In the genomic region with DNA sequence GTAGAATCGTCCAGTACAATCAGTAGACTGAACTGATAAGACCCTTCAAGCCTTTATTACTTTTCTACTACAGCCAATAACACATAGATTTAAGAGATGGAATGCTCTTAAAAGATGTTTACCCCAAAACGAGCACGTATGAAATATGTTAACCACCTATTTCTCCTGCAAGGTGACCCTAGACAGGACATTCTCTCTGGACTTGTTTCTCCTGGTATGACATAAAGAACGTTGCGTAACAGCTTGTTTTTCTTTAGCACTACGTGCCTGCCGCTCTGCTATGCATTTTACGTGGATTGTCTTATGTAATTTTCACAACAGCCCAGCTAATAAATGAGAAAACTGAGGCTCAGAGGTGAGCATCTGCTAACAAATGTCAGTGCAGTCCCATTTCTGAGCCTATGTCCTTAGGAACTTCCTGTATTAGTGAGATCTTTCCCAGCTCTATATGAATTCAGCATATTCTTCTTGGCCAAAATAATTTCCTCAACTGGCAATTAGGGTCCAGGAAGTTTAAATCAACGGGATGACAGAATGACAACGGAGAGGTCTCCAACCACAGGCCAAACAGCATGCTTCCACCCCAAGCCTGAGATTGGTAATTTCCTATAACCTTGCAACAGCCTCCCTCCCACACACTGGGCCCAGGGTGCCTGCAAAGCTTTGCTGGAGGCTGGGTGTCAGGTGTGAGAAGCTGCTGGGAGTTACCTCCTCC, we compare ENCODE assay signal across 9 cellular contexts. TPM values are rescaled to one million over a fixed set of nuclear protein-coding genes. Genes with fewer than 3 reads are reported as not detected.
DNase-seq lines count a peak whose midpoint lies in the region; ATAC-seq, FAIRE-seq and TF ChIP-seq lines count a peak whose summit lies in the region.
"Had no signal": no experiment of that assay in that cellular context is flagged by ENCODE, and none has a peak within 500 bp of the region (broad histone marks: within the 10 kb centered on the region; RNA-seq: fewer than 3 reads in every experiment).

No MANE protein-coding gene starts in this region.

- H3K9me1 ChIP-seq in K562 (ENCODE audit: control insufficient read depth, insufficient read depth, low read length) = no peaks in the 10 kb centered on the region

- 55% methylated on average over 10 of the region's 10 CpGs for WGBS in A549 (ENCODE audit: missing lambda C conversion rate)
- 54% methylated on average over 10 of the region's 10 CpGs for WGBS in K562 (ENCODE audit: insufficient coverage, low coverage, missing lambda C conversion rate)

- CTCF ChIA-PET in A549 (lab: Yijun Ruan, JAX) = interaction anchor here (6.5 kb wide), 1 partner anchor 186 kb away, joined by 35 read pairs; no protein-coding TSS in a partner anchor
- CTCF ChIA-PET in K562 (lab: Yijun Ruan, JAX; ENCODE audit: low intra/inter-chr PET ratio) = no interaction called here
- CTCF ChIA-PET in naive thymus-derived CD4-positive, alpha-beta T cell (lab: Charles Lee) = interaction anchor here (1.0 kb wide), 1 partner anchor 21 kb away, joined by 3 read pairs; no protein-coding TSS in a partner anchor

- FAIRE-seq in A549 (lab: Jason Lieb, UNC) = no peak
- peak; percentile 29 for FAIRE-seq in K562 (lab: Jason Lieb, UNC)
- FAIRE-seq: colon had no signal

- H3K4me3 ChIP-seq in A549 = peak overlapping the region; percentile 97
- peak overlapping the region; percentile 83 for H3K4me3 ChIP-seq in OCI-LY3 (ENCODE audit: low read length)
- H3K4me3 ChIP-seq in K562 = no peak overlapping the region
- H3K4me3 ChIP-seq in naive thymus-derived CD4-positive, alpha-beta T cell (ENCODE audit: low read length) = peak overlapping the region; percentile 71
- peak overlapping the region; percentile 92 to 97 for H3K4me3 ChIP-seq in vagina

- TF ChIP-seq EP300 in A549 (IDR thresholded peaks at IDR 0.05) = no peak; a peak in 1 of 5 replicates
- TF ChIP-seq EP300 in K562 (IDR thresholded peaks at IDR 0.05; ENCODE audit: low read length) = no peak

- H3K79me2 ChIP-seq in OCI-LY3 (ENCODE audit: low read length) (peaks cover 38% of the 10 kb centered on the region), K562 (ENCODE audit: control insufficient read depth, insufficient read depth, low read length) (peaks cover 39% of the 10 kb centered on the region)

- no peak for TF ChIP-seq CTCF in A549 (IDR thresholded peaks at IDR 0.05)
- no peak for TF ChIP-seq CTCF in OCI-LY3 (IDR thresholded peaks at IDR 0.05; ENCODE audit: low read depth, low read length)
- no peak for TF ChIP-seq CTCF in K562 (IDR thresholded peaks at IDR 0.05 in 2 of 3, conservative IDR thresholded peaks at IDR 0.05 in 1 of 3; ENCODE audit: insufficient read depth in 2 of 3, low read depth in 1 of 3, low read length in 3 of 3)
- TF ChIP-seq CTCF in vagina (IDR thresholded peaks at IDR 0.05) = no peak

- H3K27me3 ChIP-seq in OCI-LY3 (ENCODE audit: low read depth, low read length) (no peaks in the 10 kb centered on the region), K562 (ENCODE audit: control insufficient read depth in 2 of 2, insufficient read depth in 2 of 2, low read length in 2 of 2) (no peaks in the 10 kb centered on the region), vagina (no peaks in the 10 kb centered on the region)
- no peaks in the 10 kb centered on the region for H3K27me3 ChIP-seq in naive thymus-derived CD4-positive, alpha-beta T cell (ENCODE audit: control insufficient read depth in 2 of 2, insufficient read depth in 2 of 2, low read length in 2 of 2)

- peak overlapping the region; percentile 78 to 99 (median 98) for H3K27ac Mint-ChIP-seq in naive thymus-derived CD4-positive, alpha-beta T cell

- H3K27ac ChIP-seq in A549 (peak overlapping the region; percentile 99), OCI-LY3 (ENCODE audit: low read length) (peak overlapping the region; percentile 98), K562 (ENCODE audit: extremely low read depth, low read depth, low read length) (0 out of 3 replicates have a peak overlapping the region, but pooled peaks have one; percentile 13), vagina (peak overlapping the region; percentile 100)
- peak overlapping the region; percentile 96 for H3K27ac ChIP-seq in naive thymus-derived CD4-positive, alpha-beta T cell (ENCODE audit: low read depth, low read length)

- intact Hi-C loops in K562 (cut with micrococcal nuclease) (loop anchor here (5.0 to 10.0 kb wide), 4 partner anchors 34 to 356 kb away; a partner anchor contains a TSS), vagina (cut with DNase I) (loop anchor here (5.0 kb wide), 2 partner anchors 34 to 109 kb away; a partner anchor contains a TSS)
- intact Hi-C loops in naive thymus-derived CD4-positive, alpha-beta T cell (cut with micrococcal nuclease) = loop anchor here (5.0 to 10.0 kb wide), 6 partner anchors 426 to 939 kb away; a partner anchor contains a TSS

- 0 out of 2 replicates have a peak overlapping the region, but pooled peaks have one; percentile 99 for H3K9ac ChIP-seq in OCI-LY3 (ENCODE audit: low read length)
- peak overlapping the region in 1 of 2 experiments; percentile 76; a peak in 1 of 4 replicates for H3K9ac ChIP-seq in K562 (ENCODE audit: insufficient read depth in 1 of 2, low read depth in 2 of 2, low read length in 2 of 2)

- H4K20me1 ChIP-seq in OCI-LY3 (ENCODE audit: insufficient read depth, low read length) = peaks cover 41% of the 10 kb centered on the region
- no peaks in the 10 kb centered on the region for H4K20me1 ChIP-seq in K562 (replicated peaks; ENCODE audit: control insufficient read depth, insufficient read depth, low read length)

- in situ Hi-C loops in K562 (cut with MboI) = loop anchor here (10.0 to 25.0 kb wide), 2 partner anchors 726 to 1064 kb away; no protein-coding TSS in a partner anchor

- H3K9me3 Mint-ChIP-seq in naive thymus-derived CD4-positive, alpha-beta T cell = peaks cover 0 to 3% (median 0%) of the 10 kb centered on the region in 11 donors

- H3K4me1 Mint-ChIP-seq in naive thymus-derived CD4-positive, alpha-beta T cell = peaks cover 27 to 67% (median 54%) of the 10 kb centered on the region in 7 donors

- H3K4me3 Mint-ChIP-seq in naive thymus-derived CD4-positive, alpha-beta T cell = peak overlapping the region; percentile 92 to 96 (median 94)

- ATAC-seq in A549 (no peak), K562 (no peak), HG03175 (IDR thresholded peaks at IDR 0.05; ENCODE audit: unreplicated experiment) (no peak), HG02763 (IDR thresholded peaks at IDR 0.05; ENCODE audit: unreplicated experiment) (no peak), GM18517 (IDR thresholded peaks at IDR 0.05; ENCODE audit: unreplicated experiment) (no peak)
- no peak for ATAC-seq in naive thymus-derived CD4-positive, alpha-beta T cell

- TF ChIP-seq POLR2A in A549 (IDR thresholded peaks at IDR 0.05; ENCODE audit: low read length) (no peak), K562 (conservative IDR thresholded peaks at IDR 0.05) (no peak), vagina (IDR thresholded peaks at IDR 0.05) (no peak)

- peaks cover 0 to 2% (median 0%) of the 10 kb centered on the region in 5 donors for H3K27me3 Mint-ChIP-seq in naive thymus-derived CD4-positive, alpha-beta T cell

- H2AFZ ChIP-seq in OCI-LY3 (ENCODE audit: low read depth, low read length) (no peak overlapping the region), K562 (ENCODE audit: low read depth, low read length) (no peak overlapping the region)

- BruUV-seq in K562 (replicated peaks; lab: Mats Ljungman, UMichigan) = no TSS peak

- H3K4me2 ChIP-seq in A549 (peak overlapping the region; percentile 98), OCI-LY3 (ENCODE audit: low read length) (peak overlapping the region; percentile 97), K562 (ENCODE audit: insufficient read depth, low read length) (peak overlapping the region; percentile 32; the same call in 1 of the 2 replicates)

- peaks cover 5 to 40% (median 35%) of the 10 kb centered on the region in 5 donors for H3K36me3 Mint-ChIP-seq in naive thymus-derived CD4-positive, alpha-beta T cell

- peaks cover 64% of the 10 kb centered on the region for H3K4me1 ChIP-seq in A549
- H3K4me1 ChIP-seq in OCI-LY3 (ENCODE audit: low read length) = peaks cover 53% of the 10 kb centered on the region
- peaks cover 23 to 28% of the 10 kb centered on the region in 2 experiments; a peak in 4 of 5 replicates for H3K4me1 ChIP-seq in K562 (replicated peaks in 1 of 2; ENCODE audit: control insufficient read depth in 2 of 2, insufficient read depth in 2 of 2, low read length in 2 of 2)
- peaks cover 36 to 42% of the 10 kb centered on the region in 2 donors for H3K4me1 ChIP-seq in naive thymus-derived CD4-positive, alpha-beta T cell (ENCODE audit: control insufficient read depth in 2 of 2, insufficient read depth in 2 of 2, low read length in 2 of 2)
- peaks cover 64% of the 10 kb centered on the region for H3K4me1 ChIP-seq in vagina

- POLR2A ChIA-PET in A549 (lab: Yijun Ruan, JAX) (interaction anchor here (1.2 kb wide), 1 partner anchor 16 kb away, joined by 3 read pairs; no protein-coding TSS in a partner anchor), K562 (lab: Yijun Ruan, JAX) (interaction anchor here (1.6 to 4.2 kb wide), 3 partner anchors 9 to 109 kb away, joined by 6 to 49 read pairs (median 13); a partner anchor contains a TSS)
- POLR2A ChIA-PET in naive thymus-derived CD4-positive, alpha-beta T cell (lab: Charles Lee) = interaction anchor here (0.7 to 6.4 kb wide), 11 partner anchors 14 to 418 kb away, joined by 3 to 103 read pairs (median 5); a partner anchor contains a TSS

- DNase-seq in A549 (ENCODE audit: low read depth in 1 of 2, low spot score in 1 of 2) (no peak), K562 (ENCODE audit: extremely low read depth in 1 of 4, low spot score in 3 of 4) (peak in 1 of 4 experiments; percentile 28), vagina (ENCODE audit: extremely low spot score in 2 of 2) (no peak)
- peak in 7 of 9 donors; percentile 21 to 62 (median 41) for DNase-seq in naive thymus-derived CD4-positive, alpha-beta T cell

- peaks cover 40% of the 10 kb centered on the region for H3K36me3 ChIP-seq in OCI-LY3 (replicated peaks; ENCODE audit: low read depth, low read length)
- peaks cover 39% of the 10 kb centered on the region for H3K36me3 ChIP-seq in K562 (ENCODE audit: control insufficient read depth, insufficient read depth, low read length)
- peaks cover 21 to 38% (median 31%) of the 10 kb centered on the region in 3 experiments for H3K36me3 ChIP-seq in naive thymus-derived CD4-positive, alpha-beta T cell (ENCODE audit: control insufficient read depth in 2 of 3, insufficient read depth in 3 of 3, low read length in 3 of 3)
- peaks cover 15 to 36% of the 10 kb centered on the region in 2 donors for H3K36me3 ChIP-seq in vagina

- no peak for TF ChIP-seq RAD21 in A549 (conservative IDR thresholded peaks at IDR 0.05 in 1 of 2, IDR thresholded peaks at IDR 0.05 in 1 of 2)
- no peak for TF ChIP-seq RAD21 in K562 (CRISPR knock-in tag; conservative IDR thresholded peaks at IDR 0.05 in 1 of 2, IDR thresholded peaks at IDR 0.05 in 1 of 2)

- H3K9me3 ChIP-seq in A549 (no peaks in the 10 kb centered on the region), OCI-LY3 (ENCODE audit: insufficient read depth, low read length) (no peaks in the 10 kb centered on the region), K562 (replicated peaks; ENCODE audit: control insufficient read depth, insufficient read depth, low read depth, low read length) (no peaks in the 10 kb centered on the region), vagina (no peaks in the 10 kb centered on the region)
- no peaks in the 10 kb centered on the region for H3K9me3 ChIP-seq in naive thymus-derived CD4-positive, alpha-beta T cell (ENCODE audit: control insufficient read depth in 2 of 3, low read length in 3 of 3)

RNA-seq across cellular contexts. Expression of a gene that starts 3.7 kb away (rescaled TPM):
- 65.0 and 102 TPM in 2 replicates for polyA plus RNA-seq in A549 (2011; rRNA removed)
- polyA plus RNA-seq in A549 (2012; cell fraction: cytosol; rRNA removed) = 239 and 266 TPM in 2 replicates
- polyA plus RNA-seq in A549 (2012; cell fraction: nucleus; rRNA removed) = 490 and 573 TPM in 2 replicates
- 101 to 115 TPM (median 103 TPM) in 3 replicates for polyA plus RNA-seq in A549 (2017; fragmentation: RNase III; extraction: RNeasy Plus Mini Kit Qiagen cat#74134 plus additional on column Dnase treatment)
- 335 and 379 TPM in 2 replicates for polyA minus RNA-seq in A549 (2011; rRNA and poly(A)+ RNA removed)
- total RNA-seq in K562 (2011; cell fraction: chromatin; rRNA removed; ENCODE audit: low replicate concordance) = 39.0 and 119 TPM in 2 replicates
- 77.4 and 121 TPM in 2 replicates for total RNA-seq in K562 (2011; cell fraction: nucleolus; rRNA removed)
- 50.6 and 60.0 TPM in 2 replicates for total RNA-seq in K562 (2011; cell fraction: nucleoplasm; rRNA removed)
- total RNA-seq in K562 (2014; rRNA removed) = 20.9 and 39.6 TPM in 2 replicates
- 16.7 and 17.7 TPM in 2 replicates for total RNA-seq in K562 (2014; rRNA removed; fragmentation: Illumina TruSeq; extraction: Trizol)
- total RNA-seq in K562 (2015; rRNA removed; fragmentation: Illumina TruSeq; extraction: Trizol) = 31.8 and 34.5 TPM in 2 replicates
- total RNA-seq in K562 (2021) = 21.3 and 22.7 TPM in 2 replicates
- polyA plus RNA-seq in K562 (2011; rRNA removed) = 15.0 and 23.8 TPM in 2 replicates
- 17.5 and 26.1 TPM in 2 replicates for polyA plus RNA-seq in K562 (2011; cell fraction: cytosol; rRNA removed)
- 75.3 and 106 TPM in 2 replicates for polyA plus RNA-seq in K562 (2011; cell fraction: nucleus; rRNA removed)
- 23.5 and 32.0 TPM in 2 replicates for polyA plus RNA-seq in K562 (2012)
- polyA plus RNA-seq in K562 (2014; fragmentation: Illumina TruSeq; extraction: Trizol) = 23.8 and 24.4 TPM in 2 replicates
- 1 to 10 TPM; 6.9 to 8.8 TPM for polyA plus RNA-seq in K562 (2014; fragmentation: Nextera tagmentation; extraction: Ambion mirVana)
- polyA plus RNA-seq in K562 (2014; rRNA removed) = 15.3 and 18.2 TPM in 2 replicates
- polyA minus RNA-seq in K562 (2011; rRNA and poly(A)+ RNA removed) = 19.5 and 24.3 TPM in 2 replicates
- 17.6 and 21.0 TPM in 2 replicates for polyA minus RNA-seq in K562 (2011; cell fraction: cytosol; rRNA and poly(A)+ RNA removed)
- polyA minus RNA-seq in K562 (2011; cell fraction: nucleus; rRNA and poly(A)+ RNA removed) = 67.9 and 90.0 TPM in 2 replicates
- total RNA-seq in naive thymus-derived CD4-positive, alpha-beta T cell = 1,000 to 10,000 TPM in 2 of 5 experiments, 100 to 1,000 TPM in 3; 144 to 1,533 (median 246) TPM
- 100 to 1,000 TPM; 202 to 280 TPM for polyA plus RNA-seq in naive thymus-derived CD4-positive, alpha-beta T cell
- 1,179 TPM for total RNA-seq in vagina

Comparison
In these comparisons a context has a peak if more than half of its experiments do, and no peak if none do; other contexts are left out.
1. DNase-seq: peak in naive thymus-derived CD4-positive, alpha-beta T cell (7 of 9); none in A549 (0 of 2) and vagina (0 of 2).
2. H3K27ac ChIP-seq: peak in every context shown above with its lines; median percentile 100 in vagina; 99 in A549; 98 in OCI-LY3; 96 in naive thymus-derived CD4-positive, alpha-beta T cell; 13 in K562.
3. H3K4me2 ChIP-seq: peak in every context shown above with its lines; median percentile 98 in A549; 97 in OCI-LY3; 32 in K562.